10 cellular contexts compared by ENCODE assay signal in the genomic region with DNA sequence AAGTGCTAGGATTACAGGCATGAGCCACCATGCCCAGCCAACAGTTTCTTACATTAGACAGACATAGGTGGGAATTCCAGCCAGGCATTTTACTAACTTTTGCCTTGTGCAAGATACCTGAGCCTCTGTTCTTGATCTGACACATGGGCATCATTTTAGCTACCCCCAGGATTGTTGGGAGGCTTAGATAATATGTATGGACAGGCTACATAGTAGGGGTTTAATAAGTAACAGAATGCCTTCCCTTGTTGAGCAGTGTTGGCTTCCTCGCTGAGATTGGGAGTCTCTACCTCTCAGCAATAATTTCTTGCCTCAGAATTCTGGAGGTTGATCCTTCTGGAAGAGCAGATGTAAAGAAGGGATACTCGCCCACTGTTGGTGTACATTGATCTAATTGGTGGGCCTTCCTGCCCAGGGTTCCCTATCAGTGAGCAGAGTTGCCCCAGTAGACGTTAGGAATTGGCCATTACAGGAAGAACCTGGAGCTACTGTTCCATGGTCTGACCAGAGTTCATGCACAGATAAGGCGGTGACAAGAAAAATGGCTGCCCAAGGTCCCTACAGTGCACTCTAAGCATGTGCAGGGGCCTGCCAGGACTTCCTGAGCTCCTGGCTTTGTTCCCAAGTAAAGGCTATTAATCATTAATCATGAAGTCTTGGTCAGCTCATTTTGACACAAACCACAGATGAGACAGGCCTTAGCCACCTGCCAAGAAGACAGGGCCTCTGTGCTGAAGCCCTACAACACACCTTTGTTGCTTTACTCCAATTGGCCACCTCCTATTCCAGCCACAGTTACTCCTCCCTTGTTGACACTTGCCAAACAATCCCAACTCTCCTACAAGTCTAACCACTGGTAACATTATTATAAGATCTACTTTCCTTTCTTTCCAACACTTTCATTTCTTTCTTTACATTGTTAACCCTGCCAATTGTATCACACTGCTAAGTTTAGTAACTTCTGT. TPM values are rescaled to one million over a fixed set of nuclear protein-coding genes. Genes with fewer than 3 reads are reported as not detected.
DNase-seq lines count a peak whose midpoint lies in the region; ATAC-seq and TF ChIP-seq lines count a peak whose summit lies in the region.
"Had no signal": no experiment of that assay in that cellular context is flagged by ENCODE, and none has a peak within 500 bp of the region (broad histone marks: within the 10 kb centered on the region; RNA-seq: fewer than 3 reads in every experiment).

No MANE protein-coding gene starts in this region.

- H3K36me3 Mint-ChIP-seq in activated CD8-positive, alpha-beta T cell treated with anti-CD3 and anti-CD28 coated beads for 36 hours (ENCODE audit: low read depth), result peaks cover 25% of the 10 kb centered on the region
- H3K36me3 Mint-ChIP-seq in activated CD8-positive, alpha-beta T cell treated with anti-CD3 and anti-CD28 coated beads, Interleukin-2, amount 10 ng/mL, durations not matched to agents 7 days and 5 days (ENCODE audit: low read depth), result peaks cover 23% of the 10 kb centered on the region
- peaks cover 39% of the 10 kb centered on the region for H3K36me3 Mint-ChIP-seq in stimulated activated effector memory CD8-positive, alpha-beta T cell treated with anti-CD3 and anti-CD28 coated beads, Interleukin-12 subunit alpha, Interleukin-12 subunit beta, amount 100 ng/mL, for 72 hours

- H3K27me3 ChIP-seq in esophagus (ENCODE audit: control insufficient read depth in 1 of 2, insufficient read depth in 2 of 2, low read length in 2 of 2), result no peaks in the 10 kb centered on the region
- H3K27me3 ChIP-seq: BE2C had no signal

- no peak for ATAC-seq in activated CD8-positive, alpha-beta T cell treated with anti-CD3 and anti-CD28 coated beads for 36 hours
- no peak for ATAC-seq in activated CD8-positive, alpha-beta T cell treated with anti-CD3 and anti-CD28 coated beads, Interleukin-2, amount 10 ng/mL, durations not matched to agents 7 days and 5 days
- no peak for ATAC-seq in stimulated activated effector memory CD8-positive, alpha-beta T cell treated with anti-CD3 and anti-CD28 coated beads, Interleukin-12 subunit alpha, Interleukin-12 subunit beta, amount 100 ng/mL, for 72 hours
- ATAC-seq in HG03025 (IDR thresholded peaks at IDR 0.05; ENCODE audit: low FRiP score, unreplicated experiment), result no peak

- H3K27me3 Mint-ChIP-seq in activated CD8-positive, alpha-beta T cell treated with anti-CD3 and anti-CD28 coated beads for 36 hours, result no peaks in the 10 kb centered on the region
- H3K27me3 Mint-ChIP-seq in activated CD8-positive, alpha-beta T cell treated with anti-CD3 and anti-CD28 coated beads, Interleukin-2, amount 10 ng/mL, durations not matched to agents 7 days and 5 days (ENCODE audit: low read depth), result no peaks in the 10 kb centered on the region

- H3K9me3 ChIP-seq in esophagus (ENCODE audit: control insufficient read depth in 2 of 2, insufficient read depth in 1 of 2, low read depth in 1 of 2, low read length in 1 of 2), result no peaks in the 10 kb centered on the region
- H3K9me3 ChIP-seq: BE2C had no signal

- TF ChIP-seq CTCF in activated CD8-positive, alpha-beta T cell treated with anti-CD3 and anti-CD28 coated beads for 36 hours (IDR thresholded peaks at IDR 0.05), result no peak
- no peak for TF ChIP-seq CTCF in GM10248 (IDR thresholded peaks at IDR 0.05; ENCODE audit: control extremely low read depth, extremely low read depth, low read depth, missing control alignments)

- CTCF ChIA-PET in activated CD8-positive, alpha-beta T cell treated with anti-CD3 and anti-CD28 coated beads for 36 hours (lab: Charles Lee), result interaction anchor here (0.9 to 1.3 kb wide), 2 partner anchors 16 to 35 kb away, joined by 3 to 4 read pairs; no protein-coding TSS in a partner anchor
- CTCF ChIA-PET in activated CD8-positive, alpha-beta T cell treated with anti-CD3 and anti-CD28 coated beads, Interleukin-2, amount 10 ng/mL, durations not matched to agents 7 days and 5 days (lab: Charles Lee), result no interaction called here
- CTCF ChIA-PET in GM10248 (lab: Yijun Ruan, JAX), result interaction anchor here (1.0 to 1.5 kb wide), 3 partner anchors 13 to 35 kb away, joined by 3 to 4 read pairs (median 3); no protein-coding TSS in a partner anchor

- peaks cover 5 to 7% of the 10 kb centered on the region in 2 donors for H3K36me3 ChIP-seq in esophagus (ENCODE audit: control insufficient read depth in 2 of 2, insufficient read depth in 2 of 2, low read length in 1 of 2)

- H3K27ac ChIP-seq in esophagus (ENCODE audit: low read depth in 2 of 2, low read length in 1 of 2), result peak overlapping the region; percentile 47 to 60

- POLR2A ChIA-PET in activated CD8-positive, alpha-beta T cell treated with anti-CD3 and anti-CD28 coated beads for 36 hours (lab: Charles Lee), result interaction anchor here (0.8 to 7.7 kb wide), 4 partner anchors 10 to 35 kb away, joined by 3 to 57 read pairs (median 4); partner anchors contain the start of gene CRELD1
- POLR2A ChIA-PET in activated CD8-positive, alpha-beta T cell treated with anti-CD3 and anti-CD28 coated beads, Interleukin-2, amount 10 ng/mL, durations not matched to agents 7 days and 5 days (lab: Charles Lee), result no interaction called here
- POLR2A ChIA-PET in GM10248 (lab: Yijun Ruan, JAX), result no interaction called here

- peaks cover 5% of the 10 kb centered on the region for H3K9me3 Mint-ChIP-seq in activated CD8-positive, alpha-beta T cell treated with anti-CD3 and anti-CD28 coated beads for 36 hours
- no peaks in the 10 kb centered on the region for H3K9me3 Mint-ChIP-seq in activated CD8-positive, alpha-beta T cell treated with anti-CD3 and anti-CD28 coated beads, Interleukin-2, amount 10 ng/mL, durations not matched to agents 7 days and 5 days (ENCODE audit: insufficient read depth)
- no peaks in the 10 kb centered on the region for H3K9me3 Mint-ChIP-seq in stimulated activated effector memory CD8-positive, alpha-beta T cell treated with anti-CD3 and anti-CD28 coated beads, Interleukin-12 subunit alpha, Interleukin-12 subunit beta, amount 100 ng/mL, for 72 hours

- intact Hi-C loops in activated CD8-positive, alpha-beta T cell treated with anti-CD3 and anti-CD28 coated beads for 36 hours (cut with micrococcal nuclease), result no loop called here

- peak overlapping the region; percentile 47 for H3K27ac Mint-ChIP-seq in activated CD8-positive, alpha-beta T cell treated with anti-CD3 and anti-CD28 coated beads for 36 hours
- no peak overlapping the region for H3K27ac Mint-ChIP-seq in activated CD8-positive, alpha-beta T cell treated with anti-CD3 and anti-CD28 coated beads, Interleukin-2, amount 10 ng/mL, durations not matched to agents 7 days and 5 days
- H3K27ac Mint-ChIP-seq in stimulated activated effector memory CD8-positive, alpha-beta T cell treated with anti-CD3 and anti-CD28 coated beads, Interleukin-12 subunit alpha, Interleukin-12 subunit beta, amount 100 ng/mL, for 72 hours, result peak overlapping the region; percentile 66

- H3K4me3 Mint-ChIP-seq in activated CD8-positive, alpha-beta T cell treated with anti-CD3 and anti-CD28 coated beads for 36 hours, result no peak overlapping the region
- H3K4me3 Mint-ChIP-seq in activated CD8-positive, alpha-beta T cell treated with anti-CD3 and anti-CD28 coated beads, Interleukin-2, amount 10 ng/mL, durations not matched to agents 7 days and 5 days, result no peak overlapping the region
- H3K4me3 Mint-ChIP-seq in stimulated activated effector memory CD8-positive, alpha-beta T cell treated with anti-CD3 and anti-CD28 coated beads, Interleukin-12 subunit alpha, Interleukin-12 subunit beta, amount 100 ng/mL, for 72 hours, result no peak overlapping the region

- no peak for DNase-seq in activated CD8-positive, alpha-beta T cell treated with anti-CD3 and anti-CD28 coated beads for 36 hours
- DNase-seq in activated CD8-positive, alpha-beta T cell treated with anti-CD3 and anti-CD28 coated beads, Interleukin-2, amount 10 ng/mL, durations not matched to agents 7 days and 5 days, result no peak
- DNase-seq in NCI-H69 (lab: John Stamatoyannopoulos, UW), result peak; percentile 52
- DNase-seq in stimulated activated effector memory CD8-positive, alpha-beta T cell treated with anti-CD3 and anti-CD28 coated beads, Interleukin-12 subunit alpha, Interleukin-12 subunit beta, amount 100 ng/mL, for 72 hours (ENCODE audit: low spot score in 2 of 2), result no peak
- DNase-seq in AG08396 (ENCODE audit: low spot score), result no peak
- no peak for DNase-seq in GM10248 (ENCODE audit: extremely low spot score)
- DNase-seq: BE2C had no signal

- H3K4me1 ChIP-seq in esophagus (ENCODE audit: control insufficient read depth in 2 of 2, insufficient read depth in 2 of 2, low read length in 1 of 2), result peaks cover 3 to 17% of the 10 kb centered on the region in 2 donors
- H3K4me1 ChIP-seq: BE2C had no signal

- no peak overlapping the region for H3K4me3 ChIP-seq in esophagus (ENCODE audit: low read depth in 1 of 2, low read length in 2 of 2)

- 50 to 54% methylated on average over 4 of the region's 4 CpGs for whole genome bisulfite sequencing in esophagus, 2 donors

- H3K4me1 Mint-ChIP-seq in activated CD8-positive, alpha-beta T cell treated with anti-CD3 and anti-CD28 coated beads for 36 hours (ENCODE audit: low read depth), result peaks cover 51% of the 10 kb centered on the region
- H3K4me1 Mint-ChIP-seq in activated CD8-positive, alpha-beta T cell treated with anti-CD3 and anti-CD28 coated beads, Interleukin-2, amount 10 ng/mL, durations not matched to agents 7 days and 5 days (ENCODE audit: low read depth), result peaks cover 42% of the 10 kb centered on the region
- H3K4me1 Mint-ChIP-seq in stimulated activated effector memory CD8-positive, alpha-beta T cell treated with anti-CD3 and anti-CD28 coated beads, Interleukin-12 subunit alpha, Interleukin-12 subunit beta, amount 100 ng/mL, for 72 hours, result peaks cover 48% of the 10 kb centered on the region

RNA-seq across cellular contexts. Expression of gene IL17RE, which starts 5.0 kb away (rescaled TPM):
- 1 to 10 TPM; 1.2 to 1.7 TPM for total RNA-seq in activated CD8-positive, alpha-beta T cell treated with anti-CD3 and anti-CD28 coated beads for 36 hours
- total RNA-seq in activated CD8-positive, alpha-beta T cell treated with anti-CD3 and anti-CD28 coated beads, Interleukin-2, amount 10 ng/mL, durations not matched to agents 7 days and 5 days, result 1 to 10 TPM; 1.3 to 1.8 TPM
- 10 to 100 TPM in 1 of 2 donors, 1 to 10 TPM in 1; 9.2 to 24.9 TPM for polyA plus RNA-seq in esophagus

RNA-seq across cellular contexts. Expression of gene JAGN1, which starts 7.3 kb away (rescaled TPM):
- 10 to 100 TPM; 29.7 to 30.3 TPM for total RNA-seq in activated CD8-positive, alpha-beta T cell treated with anti-CD3 and anti-CD28 coated beads for 36 hours
- total RNA-seq in activated CD8-positive, alpha-beta T cell treated with anti-CD3 and anti-CD28 coated beads, Interleukin-2, amount 10 ng/mL, durations not matched to agents 7 days and 5 days, result 10 to 100 TPM; 30.2 to 31.0 TPM
- 10 to 100 TPM; 20.6 to 25.8 TPM for polyA plus RNA-seq in esophagus

RNA-seq across cellular contexts. Expression of gene CIDEC, which starts 17.6 kb away (rescaled TPM):
- not detected for total RNA-seq in activated CD8-positive, alpha-beta T cell treated with anti-CD3 and anti-CD28 coated beads for 36 hours
- total RNA-seq in activated CD8-positive, alpha-beta T cell treated with anti-CD3 and anti-CD28 coated beads, Interleukin-2, amount 10 ng/mL, durations not matched to agents 7 days and 5 days, result not detected
- under 1 TPM; 0.18 to 0.53 TPM for polyA plus RNA-seq in esophagus
- total RNA-seq: temporal lobe had no signal

RNA-seq across cellular contexts. Expression of gene IL17RC, which starts 19.2 kb away (rescaled TPM):
- under 1 TPM; 0.22 to 0.32 TPM for total RNA-seq in activated CD8-positive, alpha-beta T cell treated with anti-CD3 and anti-CD28 coated beads for 36 hours
- total RNA-seq in activated CD8-positive, alpha-beta T cell treated with anti-CD3 and anti-CD28 coated beads, Interleukin-2, amount 10 ng/mL, durations not matched to agents 7 days and 5 days, result under 1 TPM; 0.42 to 0.55 TPM
- polyA plus RNA-seq in esophagus, result 10 to 100 TPM; 37.0 to 52.7 TPM

RNA-seq across cellular contexts. Expression of gene CRELD1, which starts 35.9 kb away (rescaled TPM):
- 10 to 100 TPM in 1 of 2 experiments, 1 to 10 TPM in 1; 9.4 to 13.0 TPM for total RNA-seq in activated CD8-positive, alpha-beta T cell treated with anti-CD3 and anti-CD28 coated beads for 36 hours
- total RNA-seq in activated CD8-positive, alpha-beta T cell treated with anti-CD3 and anti-CD28 coated beads, Interleukin-2, amount 10 ng/mL, durations not matched to agents 7 days and 5 days, result 10 to 100 TPM; 10.1 to 10.9 TPM
- polyA plus RNA-seq in esophagus, result 10 to 100 TPM; 12.1 to 24.2 TPM
